2 cellular contexts compared by ENCODE assay signal in the genomic region with DNA sequence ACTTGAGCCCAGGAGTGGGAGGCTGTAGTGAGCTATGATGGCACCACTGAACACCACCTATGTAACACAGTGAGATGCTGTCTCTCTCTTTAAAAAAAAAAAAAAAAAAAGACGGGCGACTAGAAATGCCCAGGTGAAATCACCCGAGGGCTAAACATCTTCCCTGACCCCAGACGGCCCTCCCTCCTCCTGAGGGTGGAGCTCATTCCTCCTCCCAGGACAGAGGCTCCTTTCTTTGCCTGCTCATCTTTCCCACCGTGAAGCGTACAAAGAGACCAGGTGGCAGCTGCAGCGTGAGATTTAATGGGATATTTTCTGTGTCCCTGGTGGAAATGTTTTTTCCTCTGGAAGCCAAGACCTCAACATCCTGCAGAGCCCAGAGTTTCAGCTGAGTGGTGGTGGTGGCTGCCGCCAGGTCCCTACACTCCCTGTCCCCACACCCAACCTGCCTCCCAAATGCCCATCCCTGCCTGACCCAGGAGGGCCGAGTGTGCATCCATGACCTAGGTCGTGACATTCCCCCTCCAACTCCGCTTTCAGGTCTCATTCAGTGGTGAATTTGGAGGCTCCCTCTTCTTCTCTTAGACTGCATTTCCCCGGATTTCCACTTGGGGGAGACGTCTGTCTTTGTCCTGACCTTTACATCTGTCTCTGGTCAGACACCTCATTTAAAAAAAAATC.
TF ChIP-seq lines count a peak whose summit lies in the region.

No MANE protein-coding gene starts in this region.

TF ChIP-seq in SK-N-SH treated with all-trans-retinoic acid at 6 μM for 48 hours, 23 proteins besides CTCF, POLR2A, EP300 and RAD21 (continued from another document):
- TF ChIP-seq PATZ1 (CRISPR knock-in tag; IDR thresholded peaks at IDR 0.05; ENCODE audit: borderline replicate concordance), result no peak
- TF ChIP-seq, protein P1, sequence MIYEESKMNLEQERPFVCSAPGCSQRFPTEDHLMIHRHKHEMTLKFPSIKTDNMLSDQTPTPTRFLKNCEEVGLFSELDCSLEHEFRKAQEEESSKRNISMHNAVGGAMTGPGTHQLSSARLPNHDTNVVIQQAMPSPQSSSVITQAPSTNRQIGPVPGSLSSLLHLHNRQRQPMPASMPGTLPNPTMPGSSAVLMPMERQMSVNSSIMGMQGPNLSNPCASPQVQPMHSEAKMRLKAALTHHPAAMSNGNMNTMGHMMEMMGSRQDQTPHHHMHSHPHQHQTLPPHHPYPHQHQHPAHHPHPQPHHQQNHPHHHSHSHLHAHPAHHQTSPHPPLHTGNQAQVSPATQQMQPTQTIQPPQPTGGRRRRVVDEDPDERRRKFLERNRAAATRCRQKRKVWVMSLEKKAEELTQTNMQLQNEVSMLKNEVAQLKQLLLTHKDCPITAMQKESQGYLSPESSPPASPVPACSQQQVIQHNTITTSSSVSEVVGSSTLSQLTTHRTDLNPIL (CRISPR knock-in tag; IDR thresholded peaks at IDR 0.05; ENCODE audit: low read depth), result no peak
- no peak for TF ChIP-seq ZNF70 (CRISPR knock-in tag; IDR thresholded peaks at IDR 0.05)

TF ChIP-seq in HepG2, 621 proteins besides CTCF, POLR2A, EP300 and RAD21 (continued from another document and continues in another):
- 0 out of 2 replicates have a peak, but pooled peaks have one; percentile 31 for TF ChIP-seq ZNF879 (CRISPR knock-in tag; IDR thresholded peaks at IDR 0.05)
- TF ChIP-seq ZNF512B (CRISPR knock-in tag; IDR thresholded peaks at IDR 0.05; ENCODE audit: borderline replicate concordance), result no peak
- peak; percentile 79; the same call in 1 of the 2 replicates for TF ChIP-seq DZIP1 (CRISPR knock-in tag; IDR thresholded peaks at IDR 0.05)
- no peak for TF ChIP-seq ARNT2 (CRISPR knock-in tag; IDR thresholded peaks at IDR 0.05; ENCODE audit: low read depth)
- no peak for TF ChIP-seq HOXA3 (CRISPR knock-in tag; IDR thresholded peaks at IDR 0.05)
- no peak for TF ChIP-seq ZNF180 (CRISPR knock-in tag; IDR thresholded peaks at IDR 0.05; ENCODE audit: borderline replicate concordance, low read depth)
- no peak for TF ChIP-seq KDM2A (CRISPR knock-in tag; IDR thresholded peaks at IDR 0.05; ENCODE audit: borderline replicate concordance, low read depth)
- no peak for TF ChIP-seq ZNF124 (CRISPR knock-in tag; IDR thresholded peaks at IDR 0.05)
- no peak for TF ChIP-seq KDM6A (CRISPR knock-in tag; IDR thresholded peaks at IDR 0.05; ENCODE audit: low read depth)
- TF ChIP-seq TBL1XR1 (IDR thresholded peaks at IDR 0.05; ENCODE audit: borderline replicate concordance, low read length, partially characterized antibody), result no peak
- TF ChIP-seq ZNF883 (CRISPR knock-in tag; IDR thresholded peaks at IDR 0.05; ENCODE audit: not compliant biosample characterization), result no peak
- no peak for TF ChIP-seq ERF (CRISPR knock-in tag; IDR thresholded peaks at IDR 0.05)
- TF ChIP-seq, protein P2, sequence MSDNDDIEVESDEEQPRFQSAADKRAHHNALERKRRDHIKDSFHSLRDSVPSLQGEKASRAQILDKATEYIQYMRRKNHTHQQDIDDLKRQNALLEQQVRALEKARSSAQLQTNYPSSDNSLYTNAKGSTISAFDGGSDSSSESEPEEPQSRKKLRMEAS (IDR thresholded peaks at IDR 0.05), result no peak
- TF ChIP-seq TCF7L2 (IDR thresholded peaks at IDR 0.05; ENCODE audit: low read depth, low read length), result no peak
- no peak for TF ChIP-seq ZSCAN20 (CRISPR knock-in tag; IDR thresholded peaks at IDR 0.05; ENCODE audit: borderline replicate concordance)
- TF ChIP-seq SATB2 (CRISPR knock-in tag; IDR thresholded peaks at IDR 0.05), result no peak
- TF ChIP-seq GABPA (IDR thresholded peaks at IDR 0.05; ENCODE audit: low read depth, low read length), result no peak
- no peak for TF ChIP-seq GABPA (CRISPR knock-in tag; IDR thresholded peaks at IDR 0.05; ENCODE audit: low read depth)
- TF ChIP-seq, protein P3, sequence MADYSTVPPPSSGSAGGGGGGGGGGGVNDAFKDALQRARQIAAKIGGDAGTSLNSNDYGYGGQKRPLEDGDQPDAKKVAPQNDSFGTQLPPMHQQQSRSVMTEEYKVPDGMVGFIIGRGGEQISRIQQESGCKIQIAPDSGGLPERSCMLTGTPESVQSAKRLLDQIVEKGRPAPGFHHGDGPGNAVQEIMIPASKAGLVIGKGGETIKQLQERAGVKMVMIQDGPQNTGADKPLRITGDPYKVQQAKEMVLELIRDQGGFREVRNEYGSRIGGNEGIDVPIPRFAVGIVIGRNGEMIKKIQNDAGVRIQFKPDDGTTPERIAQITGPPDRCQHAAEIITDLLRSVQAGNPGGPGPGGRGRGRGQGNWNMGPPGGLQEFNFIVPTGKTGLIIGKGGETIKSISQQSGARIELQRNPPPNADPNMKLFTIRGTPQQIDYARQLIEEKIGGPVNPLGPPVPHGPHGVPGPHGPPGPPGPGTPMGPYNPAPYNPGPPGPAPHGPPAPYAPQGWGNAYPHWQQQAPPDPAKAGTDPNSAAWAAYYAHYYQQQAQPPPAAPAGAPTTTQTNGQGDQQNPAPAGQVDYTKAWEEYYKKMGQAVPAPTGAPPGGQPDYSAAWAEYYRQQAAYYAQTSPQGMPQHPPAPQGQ (CRISPR knock-in tag; IDR thresholded peaks at IDR 0.05; ENCODE audit: borderline replicate concordance), result no peak
- TF ChIP-seq AFF4 (CRISPR knock-in tag; IDR thresholded peaks at IDR 0.05), result no peak
- TF ChIP-seq SRY (CRISPR knock-in tag; IDR thresholded peaks at IDR 0.05), result no peak
- 0 out of 2 replicates have a peak, but pooled peaks have one; percentile 48 for TF ChIP-seq ZNF232 (CRISPR knock-in tag; IDR thresholded peaks at IDR 0.05; ENCODE audit: borderline replicate concordance)
- 0 out of 2 replicates have a peak, but pooled peaks have one; percentile 70 for TF ChIP-seq ZNF225 (CRISPR knock-in tag; IDR thresholded peaks at IDR 0.05)
- TF ChIP-seq MED8 (CRISPR knock-in tag; IDR thresholded peaks at IDR 0.05; ENCODE audit: insufficient replicate concordance), result no peak
- no peak for TF ChIP-seq ZC3H13 (CRISPR knock-in tag; IDR thresholded peaks at IDR 0.05)
- no peak for TF ChIP-seq ZXDC (CRISPR knock-in tag; IDR thresholded peaks at IDR 0.05)
- no peak for TF ChIP-seq ZNF749 (CRISPR knock-in tag; IDR thresholded peaks at IDR 0.05; ENCODE audit: borderline replicate concordance)
- no peak for TF ChIP-seq ZNF549 (CRISPR knock-in tag; IDR thresholded peaks at IDR 0.05)
- no peak for TF ChIP-seq TBX2 (CRISPR knock-in tag; IDR thresholded peaks at IDR 0.05; ENCODE audit: borderline replicate concordance)
- TF ChIP-seq ZBTB33 (CRISPR knock-in tag; IDR thresholded peaks at IDR 0.05), result no peak
- 0 out of 2 replicates have a peak, but pooled peaks have one; percentile 32 for TF ChIP-seq ZNF605 (CRISPR knock-in tag; IDR thresholded peaks at IDR 0.05)
- TF ChIP-seq STAG1 (CRISPR knock-in tag; IDR thresholded peaks at IDR 0.05), result peak; percentile 89
- TF ChIP-seq CENPBD1 (CRISPR knock-in tag; IDR thresholded peaks at IDR 0.05; ENCODE audit: borderline replicate concordance, low read depth), result no peak
- no peak for TF ChIP-seq ZMAT5 (CRISPR knock-in tag; IDR thresholded peaks at IDR 0.05; ENCODE audit: borderline replicate concordance, low read depth)
- TF ChIP-seq REXO4 (CRISPR knock-in tag; IDR thresholded peaks at IDR 0.05; ENCODE audit: borderline replicate concordance), result no peak
